Comparison of ENCODE assay signal across 8 cellular contexts in the genomic region with DNA sequence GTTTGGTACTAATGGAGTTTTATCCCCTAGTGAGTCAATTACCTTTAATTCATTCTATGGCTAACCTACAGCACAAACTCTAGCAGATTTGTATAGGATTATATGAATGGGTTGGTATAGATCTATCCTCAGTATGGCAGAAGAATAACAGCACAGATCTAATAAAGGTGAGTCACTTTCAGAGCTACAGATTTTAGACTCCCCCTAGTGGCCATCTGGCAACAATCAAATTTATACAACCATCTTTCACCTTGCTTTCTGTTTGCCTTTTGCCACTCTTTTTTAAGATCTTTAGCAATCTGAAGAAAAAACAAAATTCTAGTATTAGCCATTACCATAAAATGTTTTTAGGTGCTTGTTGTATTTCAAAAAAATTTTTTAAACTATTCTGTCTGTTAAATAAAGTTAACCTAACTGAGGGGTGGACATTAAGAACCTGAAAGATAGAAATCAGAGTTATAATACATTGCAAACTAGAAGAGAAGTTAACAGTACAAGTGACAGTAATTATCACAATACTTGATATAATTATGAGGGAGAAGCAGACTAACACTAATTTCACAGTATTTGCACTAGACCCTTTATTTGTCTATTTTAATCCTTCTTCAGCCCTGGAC. TPM values are rescaled to one million over a fixed set of nuclear protein-coding genes. Genes with fewer than 3 reads are reported as not detected.
DNase-seq lines count a peak whose midpoint lies in the region; ATAC-seq, FAIRE-seq and TF ChIP-seq lines count a peak whose summit lies in the region.

No MANE protein-coding gene starts in this region.

- no peaks in the 10 kb centered on the region for H3K27me3 ChIP-seq in small intestine (ENCODE audit: control insufficient read depth in 2 of 2, insufficient read depth in 2 of 2, low read length in 2 of 2)

- H3K27me3 Mint-ChIP-seq in Calu3 (ENCODE audit: unreplicated experiment): no peaks in the 10 kb centered on the region
- no peaks in the 10 kb centered on the region for H3K27me3 Mint-ChIP-seq in activated CD4-positive, alpha-beta T cell treated with anti-CD3 and anti-CD28 coated beads, Interleukin-2, amount 10 ng/mL, durations not matched to agents 7 days and 5 days

- H3K4me1 ChIP-seq in small intestine (ENCODE audit: control insufficient read depth in 2 of 2, insufficient read depth in 1 of 2, low read depth in 1 of 2, low read length in 1 of 2): no peaks in the 10 kb centered on the region

- ATAC-seq in GM18519 (IDR thresholded peaks at IDR 0.05; ENCODE audit: low FRiP score, unreplicated experiment) (peak; percentile 68), HG03025 (IDR thresholded peaks at IDR 0.05; ENCODE audit: low FRiP score, unreplicated experiment) (peak; percentile 58)

- H3K4me3 ChIP-seq in small intestine (ENCODE audit: low read depth in 1 of 2, low read length in 2 of 2): no peak overlapping the region

- H3K36me3 ChIP-seq in small intestine (ENCODE audit: control insufficient read depth in 2 of 2, insufficient read depth in 2 of 2, low read length in 2 of 2): no peaks in the 10 kb centered on the region

- no peaks in the 10 kb centered on the region for H3K36me3 Mint-ChIP-seq in Calu3 (ENCODE audit: insufficient read depth, unreplicated experiment)
- H3K36me3 Mint-ChIP-seq in activated CD4-positive, alpha-beta T cell treated with anti-CD3 and anti-CD28 coated beads, Interleukin-2, amount 10 ng/mL, durations not matched to agents 7 days and 5 days (ENCODE audit: low read depth): peaks cover 29% of the 10 kb centered on the region

- intact Hi-C loops in Calu3 (cut with micrococcal nuclease; ENCODE audit: unreplicated experiment): loop anchor here (1.0 kb wide), 1 partner anchor 60 kb away; no protein-coding TSS in a partner anchor

- FAIRE-seq in small intestine (lab: Jason Lieb, UNC): no peak

- H3K27ac ChIP-seq in small intestine (ENCODE audit: low read depth in 1 of 2, low read length in 1 of 2): no peak overlapping the region

- H3K4me1 Mint-ChIP-seq in Calu3 (ENCODE audit: low read depth, unreplicated experiment): no peaks in the 10 kb centered on the region
- H3K4me1 Mint-ChIP-seq in activated CD4-positive, alpha-beta T cell treated with anti-CD3 and anti-CD28 coated beads, Interleukin-2, amount 10 ng/mL, durations not matched to agents 7 days and 5 days: peaks cover 25% of the 10 kb centered on the region

- no peak overlapping the region for H3K4me3 Mint-ChIP-seq in Calu3 (ENCODE audit: low read depth, unreplicated experiment)
- H3K4me3 Mint-ChIP-seq in activated CD4-positive, alpha-beta T cell treated with anti-CD3 and anti-CD28 coated beads, Interleukin-2, amount 10 ng/mL, durations not matched to agents 7 days and 5 days: no peak overlapping the region

- TF ChIP-seq CTCF in Calu3 (IDR thresholded peaks at IDR 0.05; ENCODE audit: unreplicated experiment): peak; percentile 31

- no peaks in the 10 kb centered on the region for H3K9me3 Mint-ChIP-seq in Calu3 (ENCODE audit: low read depth, unreplicated experiment)
- no peaks in the 10 kb centered on the region for H3K9me3 Mint-ChIP-seq in activated CD4-positive, alpha-beta T cell treated with anti-CD3 and anti-CD28 coated beads, Interleukin-2, amount 10 ng/mL, durations not matched to agents 7 days and 5 days

- POLR2A ChIA-PET in activated CD4-positive, alpha-beta T cell treated with anti-CD3 and anti-CD28 coated beads, Interleukin-2, amount 10 ng/mL, durations not matched to agents 7 days and 5 days (lab: Charles Lee): no interaction called here

- no peaks in the 10 kb centered on the region for H3K9me3 ChIP-seq in small intestine (ENCODE audit: control insufficient read depth, low read depth)

- peak; percentile 16 for DNase-seq in Calu3
- DNase-seq in NCI-H2107 treated with DMSO at 0.1 percent for 48 hours (lab: John Stamatoyannopoulos, UW; ENCODE audit: unreplicated experiment): peak; percentile 53
- peak; percentile 66 for DNase-seq in activated CD4-positive, alpha-beta T cell treated with anti-CD3 and anti-CD28 coated beads, Interleukin-2, amount 10 ng/mL, durations not matched to agents 7 days and 5 days
- DNase-seq in glomerular visceral epithelial cell (ENCODE audit: extremely low spot score): peak; percentile 57
- DNase-seq in small intestine: peak; percentile 77
- no peak for DNase-seq in middle frontal gyrus (ENCODE audit: extremely low spot score, low spot score)

- CTCF ChIA-PET in Calu3 (lab: Charles Lee): interaction anchor here (0.6 to 0.7 kb wide), 2 partner anchors 28 to 60 kb away, joined by 3 to 5 read pairs; no protein-coding TSS in a partner anchor
- CTCF ChIA-PET in activated CD4-positive, alpha-beta T cell treated with anti-CD3 and anti-CD28 coated beads, Interleukin-2, amount 10 ng/mL, durations not matched to agents 7 days and 5 days (lab: Charles Lee): interaction anchor here (0.6 to 1.8 kb wide), 7 partner anchors 7 to 322 kb away, joined by 3 to 6 read pairs (median 3); a partner anchor contains a TSS

- no peak overlapping the region for H3K27ac Mint-ChIP-seq in Calu3 (ENCODE audit: unreplicated experiment)
- H3K27ac Mint-ChIP-seq in activated CD4-positive, alpha-beta T cell treated with anti-CD3 and anti-CD28 coated beads, Interleukin-2, amount 10 ng/mL, durations not matched to agents 7 days and 5 days: no peak overlapping the region

- no TSS peak for BruUV-seq in Calu3 (replicated peaks; lab: Mats Ljungman, UMichigan)

RNA-seq across cellular contexts. Expression of a gene that starts 25.8 kb away (rescaled TPM):
- total RNA-seq in Calu3 (2022): 10.9 and 14.1 TPM in 2 replicates
- 10 to 100 TPM; 14.7 to 14.8 TPM for total RNA-seq in activated CD4-positive, alpha-beta T cell treated with anti-CD3 and anti-CD28 coated beads, Interleukin-2, amount 10 ng/mL, durations not matched to agents 7 days and 5 days
- polyA plus RNA-seq in small intestine: 1 to 10 TPM in 1 of 3 donors, under 1 TPM in 1, not detected in 1; 0.45 to 2.1 TPM

RNA-seq across cellular contexts. Expression of a gene that starts 27.1 kb away (rescaled TPM):
- total RNA-seq in Calu3 (2022): 22.0 and 22.7 TPM in 2 replicates
- total RNA-seq in activated CD4-positive, alpha-beta T cell treated with anti-CD3 and anti-CD28 coated beads, Interleukin-2, amount 10 ng/mL, durations not matched to agents 7 days and 5 days: 10 to 100 TPM; 22.1 to 22.5 TPM
- polyA plus RNA-seq in small intestine: 10 to 100 TPM in 1 of 3 donors, 1 to 10 TPM in 2; 6.7 to 34.1 (median 7.8) TPM
